Comparison of ENCODE assay signal across 8 cellular contexts in the genomic region with DNA sequence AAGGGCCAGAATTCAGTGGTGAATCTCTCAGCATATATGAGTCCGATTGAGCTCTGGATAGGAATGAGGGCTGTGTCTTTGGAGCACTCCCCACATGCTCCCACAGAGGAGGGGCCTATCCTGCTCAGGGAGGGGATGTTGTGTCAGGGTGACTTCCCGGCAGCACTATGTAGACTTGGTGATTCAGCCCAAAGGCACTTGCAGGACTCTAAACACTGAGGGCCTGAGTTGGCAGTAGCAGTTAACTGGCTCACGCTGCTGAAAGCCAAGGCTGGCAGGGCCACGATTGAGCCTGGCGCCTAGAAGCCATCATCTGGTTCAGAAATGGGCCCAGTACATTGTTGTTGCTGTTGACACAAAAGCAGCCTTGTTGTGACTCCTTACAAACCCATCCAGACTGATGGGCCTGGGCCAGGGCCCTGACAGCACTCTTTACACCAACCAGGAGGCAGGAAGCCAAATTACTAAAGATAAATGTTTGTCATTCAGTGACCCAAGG. TPM values are rescaled to one million over a fixed set of nuclear protein-coding genes. Genes with fewer than 3 reads are reported as not detected.
DNase-seq lines count a peak whose midpoint lies in the region; ATAC-seq and TF ChIP-seq lines count a peak whose summit lies in the region.

No MANE protein-coding gene starts in this region.

- H3K4me3 ChIP-seq in left ventricle myocardium inferior (peak overlapping the region; percentile 24), gastrocnemius medialis (peak overlapping the region in 1 of 4 donors; percentile 31)

- DNase-seq in GM04503 (ENCODE audit: low read depth) (peak; percentile 99), amygdala (lab: John Stamatoyannopoulos, UW) (peak in 55 of 56 donors; percentile 37 to 99 (median 89)), left ventricle myocardium inferior (peak; percentile 81), gastrocnemius medialis (peak; percentile 95 to 97)
- DNase-seq in stimulated activated naive CD8-positive, alpha-beta T cell treated with anti-CD3 and anti-CD28 coated beads, Interleukin-15, Interleukin-2, amounts not matched to agents 100 U/mL and 50 U/mL, for 24 hours = no peak

- in situ Hi-C loops in gastrocnemius medialis (cut with MboI; ENCODE audit: low sequenced_read_pairs in 4 of 4) = no loop called here

- peak in 1 of 2 donors; percentile 35 for TF ChIP-seq POLR2A in gastrocnemius medialis (IDR thresholded peaks at IDR 0.05)

- H3K4me1 ChIP-seq in left ventricle myocardium inferior = peaks cover 62% of the 10 kb centered on the region
- H3K4me1 ChIP-seq in gastrocnemius medialis = peaks cover 54 to 73% of the 10 kb centered on the region in 2 donors

- H3K9me3 ChIP-seq in left ventricle myocardium inferior (replicated peaks) = no peaks in the 10 kb centered on the region
- no peaks in the 10 kb centered on the region for H3K9me3 ChIP-seq in gastrocnemius medialis

- TF ChIP-seq CTCF in left ventricle myocardium inferior (IDR thresholded peaks at IDR 0.05; ENCODE audit: borderline replicate concordance) (no peak), gastrocnemius medialis (IDR thresholded peaks at IDR 0.05 in 4 of 5, conservative IDR thresholded peaks at IDR 0.05 in 1 of 5) (no peak)

- peak overlapping the region; percentile 92 for H3K27ac ChIP-seq in left ventricle myocardium inferior (replicated peaks)
- peak overlapping the region; percentile 88 to 97 (median 96) for H3K27ac ChIP-seq in gastrocnemius medialis

- peak; percentile 85 for ATAC-seq in gastrocnemius medialis
- no peak for ATAC-seq in HG02840 (IDR thresholded peaks at IDR 0.05; ENCODE audit: low FRiP score, unreplicated experiment)
- ATAC-seq in HG03571 (IDR thresholded peaks at IDR 0.05; ENCODE audit: unreplicated experiment) = no peak
- ATAC-seq in stimulated activated naive CD8-positive, alpha-beta T cell treated with anti-CD3 and anti-CD28 coated beads, Interleukin-15, Interleukin-2, amounts not matched to agents 100 U/mL and 50 U/mL, for 24 hours = no peak
- no peak for ATAC-seq in HG02588 (IDR thresholded peaks at IDR 0.05; ENCODE audit: unreplicated experiment)

- intact Hi-C loops in left ventricle myocardium inferior (cut with micrococcal nuclease) = no loop called here
- intact Hi-C loops in gastrocnemius medialis (cut with DNase I; ENCODE audit: low total_unique reads) = no loop called here

- H3K36me3 ChIP-seq in left ventricle myocardium inferior = peaks cover 83% of the 10 kb centered on the region
- H3K36me3 ChIP-seq in gastrocnemius medialis = peaks cover 0 to 73% of the 10 kb centered on the region in 2 donors

- no peaks in the 10 kb centered on the region for H3K27me3 ChIP-seq in left ventricle myocardium inferior (ENCODE audit: low read depth)
- H3K27me3 ChIP-seq in gastrocnemius medialis = no peaks in the 10 kb centered on the region

RNA-seq across cellular contexts. Expression of a gene that starts 31.9 kb away (rescaled TPM):
- total RNA-seq in left ventricle myocardium inferior = 86.0 TPM
- 100 to 1,000 TPM in 1 of 4 donors, 10 to 100 TPM in 3; 60.7 to 127 (median 71.5) TPM for total RNA-seq in gastrocnemius medialis

RNA-seq across cellular contexts. Expression of a gene that starts 39.3 kb away (rescaled TPM):
- 146 TPM for total RNA-seq in left ventricle myocardium inferior
- 100 to 1,000 TPM in 1 of 4 donors, 10 to 100 TPM in 3; 38.6 to 186 (median 75.1) TPM for total RNA-seq in gastrocnemius medialis

RNA-seq across cellular contexts. Expression of a gene that starts 41.5 kb away (rescaled TPM):
- total RNA-seq in left ventricle myocardium inferior (25.9 TPM), gastrocnemius medialis (10 to 100 TPM in 3 of 4 donors, 1 to 10 TPM in 1; 9.8 to 14.4 (median 12.3) TPM)

RNA-seq across cellular contexts. Expression of a gene that starts 42.5 kb away (rescaled TPM):
- 6.4 TPM for total RNA-seq in left ventricle myocardium inferior
- total RNA-seq in gastrocnemius medialis = 1 to 10 TPM; 2.2 to 3.2 (median 2.5) TPM

RNA-seq across cellular contexts. Expression of a gene that starts 55.3 kb away (rescaled TPM):
- total RNA-seq in left ventricle myocardium inferior (28.8 TPM), gastrocnemius medialis (10 to 100 TPM; 26.3 to 79.6 (median 36.9) TPM)

Comparison
In these comparisons a context has a peak if more than half of its experiments do, and no peak if none do; other contexts are left out.
1. ATAC-seq: peak in gastrocnemius medialis (2 of 2); none in HG02840 (single experiment), HG03571 (single experiment), stimulated activated naive CD8-positive, alpha-beta T cell treated with anti-CD3 and anti-CD28 coated beads, Interleukin-15, Interleukin-2, amounts not matched to agents 100 U/mL and 50 U/mL, for 24 hours (single experiment) and HG02588 (single experiment).